Comparison of ENCODE assay signal across 8 cellular contexts in genomic region chr15:63121382-63122001, GRCh38. TPM values are rescaled to one million over a fixed set of nuclear protein-coding genes. Genes with fewer than 3 reads are reported as not detected.
DNase-seq lines count a peak whose midpoint lies in the region; ATAC-seq, FAIRE-seq and TF ChIP-seq lines count a peak whose summit lies in the region.

LACTB (plus strand) TSS chr15:63121861; CDS start chr15:63121872, 11 bp downstream.

- H3K36me3 Mint-ChIP-seq in mesothelial cell of epicardium = peaks cover 7% of the 10 kb centered on the region

- H3K27me3 ChIP-seq in OCI-LY1 (ENCODE audit: insufficient read depth, low read length) (no peaks in the 10 kb centered on the region), endothelial cell of umbilical vein (ENCODE audit: control insufficient read depth in 2 of 2, insufficient read depth in 2 of 2, low read length in 2 of 2) (no peaks in the 10 kb centered on the region)

- H3K36me3 ChIP-seq in OCI-LY1 (ENCODE audit: insufficient read depth, low read length) = no peaks in the 10 kb centered on the region; the same call in 1 of the 2 replicates
- no peaks in the 10 kb centered on the region for H3K36me3 ChIP-seq in endothelial cell of umbilical vein (ENCODE audit: control insufficient read depth in 2 of 2, extremely low read depth in 1 of 2, insufficient read depth in 2 of 2, low read length in 2 of 2)

- H3K27ac ChIP-seq in OCI-LY1 (ENCODE audit: low read depth, low read length, poor library complexity, severe bottlenecking) (no peak within 1 kb of the TSS), endothelial cell of umbilical vein (ENCODE audit: insufficient read depth, low read depth, low read length) (peak within 1 kb of the TSS; percentile 69)

- ATAC-seq in GM19468 (IDR thresholded peaks at IDR 0.05; ENCODE audit: extremely low read depth, unreplicated experiment) = peak; percentile 59

- no peaks in the 10 kb centered on the region for H3K27me3 Mint-ChIP-seq in mesothelial cell of epicardium (ENCODE audit: low read depth)

- H3K9me3 ChIP-seq in OCI-LY1 (ENCODE audit: low read length) = peaks cover 5% of the 10 kb centered on the region; the same call in 1 of the 2 replicates
- peaks cover 4% of the 10 kb centered on the region for H3K9me3 ChIP-seq in endothelial cell of umbilical vein (replicated peaks; ENCODE audit: control insufficient read depth, insufficient read depth, low read length)

- no peaks in the 10 kb centered on the region for H4K20me1 ChIP-seq in OCI-LY1 (ENCODE audit: insufficient read depth, low read length)
- no peaks in the 10 kb centered on the region for H4K20me1 ChIP-seq in endothelial cell of umbilical vein (replicated peaks; ENCODE audit: control insufficient read depth, extremely low read depth, insufficient read depth, low read length)

- no peaks in the 10 kb centered on the region for H3K9me2 ChIP-seq in OCI-LY1 (ENCODE audit: low read depth, low read length)

- H3K4me1 Mint-ChIP-seq in mesothelial cell of epicardium = peaks cover 9% of the 10 kb centered on the region

- H3K4me3 ChIP-seq in OCI-LY1 (ENCODE audit: low read depth, low read length, poor library complexity, severe bottlenecking) (peak within 1 kb of the TSS; percentile 88), endothelial cell of umbilical vein (replicated peaks in 1 of 3; ENCODE audit: insufficient read depth in 1 of 3, low read depth in 1 of 3, low read length in 3 of 3) (peak within 1 kb of the TSS; percentile 88 to 99 (median 88))

- peaks cover 7% of the 10 kb centered on the region for H3K4me1 ChIP-seq in OCI-LY1 (ENCODE audit: insufficient read depth, low read length, severe bottlenecking)
- H3K4me1 ChIP-seq in endothelial cell of umbilical vein (ENCODE audit: control insufficient read depth, extremely low read depth, insufficient read depth, low read length) = peaks cover 4% of the 10 kb centered on the region

- H3K27ac Mint-ChIP-seq in mesothelial cell of epicardium = peak within 1 kb of the TSS; percentile 86

- peaks cover 13% of the 10 kb centered on the region for H3K9me3 Mint-ChIP-seq in mesothelial cell of epicardium

- dilution Hi-C loops in endothelial cell of umbilical vein (cut with MboI; ENCODE audit: extremely low pct_ligation_motif_present, low sequenced_read_pairs) = no loop called here

- CTCF ChIA-PET in endothelial cell of umbilical vein (lab: Charles Lee) = no interaction called here

- TSS peak; percentile 94 for BruUV-seq in endothelial cell of umbilical vein (replicated peaks; lab: Mats Ljungman, UMichigan)

- peak within 1 kb of the TSS; percentile 88; the same call in 1 of the 2 replicates for H2AFZ ChIP-seq in OCI-LY1 (ENCODE audit: low read length)
- H2AFZ ChIP-seq in endothelial cell of umbilical vein (ENCODE audit: low read depth, low read length) = peak within 1 kb of the TSS; percentile 97

- H3K4me2 ChIP-seq in OCI-LY1 (ENCODE audit: low read length) (peak within 1 kb of the TSS; percentile 90), endothelial cell of umbilical vein (ENCODE audit: insufficient read depth, low read length) (peak within 1 kb of the TSS; percentile 98)

- peak; percentile 57 for DNase-seq in CMK (ENCODE audit: low read depth)
- DNase-seq in HT-29 (ENCODE audit: low spot score) = peak; percentile 90
- peak; percentile 75 for DNase-seq in activated T-cell treated with anti-CD3 and anti-CD28 coated beads for 1 hour (ENCODE audit: low read depth)
- peak; percentile 84 for DNase-seq in endothelial cell of umbilical vein (ENCODE audit: low read depth, low spot score)
- peak; percentile 71 to 78 for DNase-seq in mesothelial cell of epicardium (ENCODE audit: low spot score in 2 of 2, unreplicated experiment in 2 of 2)
- DNase-seq in stimulated activated CD8-positive, alpha-beta memory T cell treated with anti-CD3 and anti-CD28 coated beads, Interleukin-15, amount 100 ng/mL, for 48 hours (ENCODE audit: low read depth in 2 of 2) = peak; percentile 66 to 72

- H3F3A ChIP-seq in OCI-LY1 (ENCODE audit: insufficient read depth, low read length) = 0 out of 2 replicates have a peak, but pooled peaks cover 3% of the 10 kb centered on the region

- H3K4me3 Mint-ChIP-seq in mesothelial cell of epicardium = peak within 1 kb of the TSS; percentile 80

- POLR2A ChIA-PET in endothelial cell of umbilical vein (lab: Charles Lee) = interaction anchor here (0.7 kb wide), 1 partner anchor 36 kb away, joined by 3 read pairs; the partner anchor contains the start of gene RPS27L

- peak; percentile 83 for TF ChIP-seq POLR2A in endothelial cell of umbilical vein (IDR thresholded peaks at IDR 0.05; ENCODE audit: low read depth, low read length)

- FAIRE-seq in endothelial cell of umbilical vein (lab: Jason Lieb, UNC) = peak; percentile 79

- H3K79me2 ChIP-seq in OCI-LY1 (ENCODE audit: insufficient read depth, low read length) = no peaks in the 10 kb centered on the region
- peaks cover 6% of the 10 kb centered on the region for H3K79me2 ChIP-seq in endothelial cell of umbilical vein (ENCODE audit: control insufficient read depth, insufficient read depth, low read length)

- intact Hi-C loops in endothelial cell of umbilical vein (cut with micrococcal nuclease) = loop anchor here (1.0 to 2.0 kb wide), 8 partner anchors 11 to 281 kb away; partner anchors contain the start of genes APH1B, RAB8B and RPS27L

- H3K9me1 ChIP-seq in endothelial cell of umbilical vein (replicated peaks; ENCODE audit: control insufficient read depth, extremely low read depth, insufficient read depth, low read length) = no peaks in the 10 kb centered on the region

- TF ChIP-seq CTCF in OCI-LY1 (IDR thresholded peaks at IDR 0.05; ENCODE audit: low read length) = no peak
- TF ChIP-seq CTCF in endothelial cell of umbilical vein (IDR thresholded peaks at IDR 0.05; ENCODE audit: extremely low read depth in 1 of 2, insufficient read depth in 1 of 2, low read depth in 1 of 2, low read length in 2 of 2) = no peak
- no peak for TF ChIP-seq CTCF in mesothelial cell of epicardium (IDR thresholded peaks at IDR 0.05; ENCODE audit: unreplicated experiment)

- H3K9ac ChIP-seq in OCI-LY1 (ENCODE audit: low read length) (peak within 1 kb of the TSS; percentile 62), endothelial cell of umbilical vein (replicated peaks; ENCODE audit: extremely low read depth, insufficient read depth, low read length) (peak within 1 kb of the TSS; percentile 76)

TF ChIP-seq in endothelial cell of umbilical vein, 7 proteins besides CTCF, POLR2A, EP300 and RAD21:
- TF ChIP-seq MYC (IDR thresholded peaks at IDR 0.05; ENCODE audit: low read depth, low read length) = no peak
- TF ChIP-seq GATA2 (IDR thresholded peaks at IDR 0.05; ENCODE audit: insufficient read depth, insufficient read length, low read depth, low read length) = no peak
- peak; percentile 38 for TF ChIP-seq MAX (IDR thresholded peaks at IDR 0.05; ENCODE audit: insufficient read depth, insufficient read length)
- no peak for TF ChIP-seq JUN (IDR thresholded peaks at IDR 0.05; ENCODE audit: borderline replicate concordance, insufficient read depth, insufficient read length, low read depth)
- peak; percentile 78 for TF ChIP-seq POLR2AphosphoS5 (IDR thresholded peaks at IDR 0.05; ENCODE audit: insufficient read depth, low read depth, low read length)
- TF ChIP-seq EZH2 (IDR thresholded peaks at IDR 0.05; ENCODE audit: borderline replicate concordance, low read depth, low read length, severe bottlenecking) = no peak
- no peak for TF ChIP-seq FOS (IDR thresholded peaks at IDR 0.05; ENCODE audit: borderline replicate concordance, insufficient read depth, low read length)

RNA-seq across cellular contexts. Expression of gene LACTB, which starts in this region (rescaled TPM):
- 5.3 TPM in 2 replicates for total RNA-seq in HT-29 (2014; rRNA removed; shearing (Covaris generic))
- total RNA-seq in endothelial cell of umbilical vein (26.0 and 26.1 TPM in 2 replicates), mesothelial cell of epicardium (7.6 to 9.0 TPM (median 8.2 TPM) in 3 replicates)
- 10.1 and 14.0 TPM in 2 replicates for polyA plus RNA-seq in endothelial cell of umbilical vein
- polyA plus RNA-seq in endothelial cell of umbilical vein (2011; cell fraction: cytosol; rRNA removed) = 12.8 and 13.0 TPM in 2 replicates
- polyA plus RNA-seq in endothelial cell of umbilical vein (2011; cell fraction: nucleus; rRNA removed) = 13.6 and 19.4 TPM in 2 replicates
- polyA plus RNA-seq in endothelial cell of umbilical vein (2012) = 38.0 and 40.9 TPM in 2 replicates
- 6.4 and 8.7 TPM in 2 replicates for polyA minus RNA-seq in endothelial cell of umbilical vein
- polyA minus RNA-seq in endothelial cell of umbilical vein (2011; cell fraction: cytosol; rRNA and poly(A)+ RNA removed) = 3.8 TPM
- 14.9 and 18.1 TPM in 2 replicates for polyA minus RNA-seq in endothelial cell of umbilical vein (2011; cell fraction: nucleus; rRNA and poly(A)+ RNA removed)
